In the genomic region with DNA sequence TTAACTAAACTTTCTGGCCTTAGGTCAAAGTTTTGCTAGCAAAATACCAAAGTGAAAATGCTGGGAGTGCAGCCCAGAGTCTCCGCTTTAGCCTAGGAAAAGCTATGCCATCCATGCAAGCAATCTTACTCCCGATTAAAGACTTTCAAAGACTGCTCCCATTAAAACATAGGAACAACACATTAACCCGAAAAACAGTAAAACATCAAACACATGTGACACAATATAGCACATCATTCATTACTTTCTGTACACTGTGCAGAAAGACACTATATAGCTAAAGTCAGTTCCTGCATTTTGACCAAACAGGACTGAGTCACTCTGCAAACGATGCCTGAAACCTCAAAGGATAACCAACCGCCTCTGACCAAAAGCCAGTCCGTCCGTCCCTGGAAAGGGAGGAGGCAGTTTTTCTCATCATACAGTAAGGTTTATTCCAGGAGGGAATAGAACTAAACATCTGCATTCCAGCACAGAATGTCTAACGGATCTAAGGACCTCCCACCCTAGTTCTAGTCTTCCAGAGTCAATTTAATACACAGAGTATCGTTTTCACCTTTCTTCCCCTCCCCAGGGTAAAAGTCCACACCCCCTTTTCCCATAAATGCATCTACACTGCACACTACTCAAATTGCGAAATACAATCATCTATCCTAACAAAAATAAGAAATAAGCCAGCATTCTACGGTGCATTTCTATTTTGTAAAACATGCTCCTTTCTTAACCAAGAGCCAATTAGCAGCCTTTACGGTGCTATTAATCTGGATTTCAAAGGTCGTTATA, we compare ENCODE assay signal across 8 cellular contexts. TPM values are rescaled to one million over a fixed set of nuclear protein-coding genes. Genes with fewer than 3 reads are reported as not detected.
A peak's percentile ranks its signal among the peaks of the same experiment; 100 is the strongest.
DNase-seq lines count a peak whose midpoint lies in the region; ATAC-seq and TF ChIP-seq lines count a peak whose summit lies in the region.

No MANE protein-coding gene starts in this region.

- no peaks in the 10 kb centered on the region for H3K9me3 ChIP-seq in adipocyte (ENCODE audit: control insufficient read depth, low read length)
- H3K9me3 ChIP-seq in spleen: no peaks in the 10 kb centered on the region

- peak overlapping the region; percentile 95 for H3K4me3 ChIP-seq in adipocyte (ENCODE audit: low read length)
- peak overlapping the region; percentile 71 to 98 (median 85) for H3K4me3 ChIP-seq in spleen

- H3K4me1 Mint-ChIP-seq in immature natural killer cell: peaks cover 28 to 45% of the 10 kb centered on the region in 2 donors

- H3K27ac ChIP-seq in spleen: peak overlapping the region; percentile 90 to 99 (median 96)

- no peak for TF ChIP-seq POLR2A in spleen (IDR thresholded peaks at IDR 0.05)

- H3K9ac ChIP-seq in adipocyte (ENCODE audit: low read length): peak overlapping the region; percentile 98

- H3K27me3 Mint-ChIP-seq in immature natural killer cell (ENCODE audit: low read depth in 3 of 3): peaks cover 4 to 8% (median 7%) of the 10 kb centered on the region in 3 donors

- H3K27me3 ChIP-seq in adipocyte (replicated peaks; ENCODE audit: control insufficient read depth, insufficient read depth, low read length): no peaks in the 10 kb centered on the region
- H3K27me3 ChIP-seq in spleen (replicated peaks in 1 of 7): no peaks in the 10 kb centered on the region

- H3K9me3 Mint-ChIP-seq in immature natural killer cell: no peaks in the 10 kb centered on the region

- no peak for ATAC-seq in HG02870 (IDR thresholded peaks at IDR 0.05; ENCODE audit: unreplicated experiment)

- H3K36me3 ChIP-seq in adipocyte (ENCODE audit: control insufficient read depth, insufficient read depth, low read length, severe bottlenecking) (no peaks in the 10 kb centered on the region), spleen (no peaks in the 10 kb centered on the region)

- intact Hi-C loops in spleen (cut with DNase I; ENCODE audit: low total_unique reads): no loop called here

- H3K4me3 Mint-ChIP-seq in immature natural killer cell: peak overlapping the region; percentile 98 to 99 (median 98)

- H3K36me3 Mint-ChIP-seq in immature natural killer cell: no peaks in the 10 kb centered on the region

- DNase-seq in NCI-H2196 (lab: John Stamatoyannopoulos, UW; ENCODE audit: unreplicated experiment) (peak; percentile 30), NCI-H2196 treated with DMSO at 0.1 percent for 48 hours (lab: John Stamatoyannopoulos, UW; ENCODE audit: unreplicated experiment) (no peak), M059J (ENCODE audit: low read depth) (peak; percentile 81), adipocyte (ENCODE audit: low read depth) (peak; percentile 84), immature natural killer cell (no peak), spleen (no peak), GM10266 (ENCODE audit: extremely low spot score) (no peak)

- H3K27ac Mint-ChIP-seq in immature natural killer cell: peak overlapping the region; percentile 75 to 94 (median 89)

- H3K4me1 ChIP-seq in adipocyte (ENCODE audit: control insufficient read depth, insufficient read depth, low read length) (peaks cover 58% of the 10 kb centered on the region), spleen (peaks cover 17 to 71% (median 52%) of the 10 kb centered on the region in 6 donors)

- 9 to 18% (median 11%) methylated on average over 13 of the region's 13 CpGs for WGBS in spleen, 5 donors

- TF ChIP-seq CTCF in spleen (IDR thresholded peaks at IDR 0.05 in 8 of 11, conservative IDR thresholded peaks at IDR 0.05 in 3 of 11): no peak
- no peak for TF ChIP-seq CTCF in GM10266 (IDR thresholded peaks at IDR 0.05; ENCODE audit: control insufficient read depth, insufficient read depth, low read depth, missing control alignments)

RNA-seq across cellular contexts. Expression of gene ROCK2, which starts 1.7 kb away (rescaled TPM):
- total RNA-seq in M059J (2014; rRNA removed; shearing (Covaris generic)): 21.8 and 22.7 TPM in 2 replicates
- polyA plus RNA-seq in immature natural killer cell (10 to 100 TPM in 1 of 3 donors, 1 to 10 TPM in 2; 3.1 to 15.1 (median 5.1) TPM), spleen (1 to 10 TPM; 4.0 to 9.6 (median 4.9) TPM)
- total RNA-seq in spleen: 10 to 100 TPM; 37.3 to 89.6 (median 73.9) TPM

Comparison
In these comparisons a context has a peak if more than half of its experiments do, and no peak if none do; other contexts are left out.
1. DNase-seq: peak in NCI-H2196 (single experiment), M059J (single experiment) and adipocyte (single experiment); none in NCI-H2196 treated with DMSO at 0.1 percent for 48 hours (single experiment), immature natural killer cell (0 of 3), spleen (single experiment) and GM10266 (single experiment).